ENCODE assay signal across 19 cellular contexts in genomic region chr7:69728299-69728698, GRCh38.
DNase-seq lines count a peak whose midpoint lies in the region; ATAC-seq and TF ChIP-seq lines count a peak whose summit lies in the region.
"Had no signal": no experiment of that assay in that cellular context is flagged by ENCODE, and none has a peak within 500 bp of the region (broad histone marks: within the 10 kb centered on the region; RNA-seq: fewer than 3 reads in every experiment).

No MANE protein-coding gene starts in this region.

- H3K9ac ChIP-seq in GM23248 = no peak overlapping the region

- CTCF ChIA-PET in AG04449 (lab: Yijun Ruan, JAX) = no interaction called here

- peak; percentile 38 for DNase-seq in AG04449 (ENCODE audit: low read depth, low spot score)
- DNase-seq in GM23248 = peak; percentile 10
- DNase-seq in dedifferentiated amniotic fluid mesenchymal stem cell (ENCODE audit: extremely low spot score) = peak; percentile 57
- no peak for DNase-seq in osteocyte (ENCODE audit: extremely low spot score, unreplicated experiment)
- no peak for DNase-seq in activated CD4-positive, alpha-beta T cell treated with anti-CD3 and anti-CD28 coated beads, Interleukin-2, amount 10 ng/mL, durations not matched to agents 24 days and 14 days
- no peak for DNase-seq in GF-D8 (lab: John Stamatoyannopoulos, UW)
- no peak for DNase-seq in psoas muscle
- DNase-seq: DMS 273 treated with DMSO at 0.1 percent for 48 hours, Karpas-422, MM.1S, NCI-H1105 treated with DMSO at 0.1 percent for 48 hours, NCI-H187 treated with DMSO at 0.1 percent for 48 hours, NCI-H2171, NCI-H446 treated with DMSO at 0.1 percent for 48 hours, NCI-H748 treated with DMSO at 0.1 percent for 48 hours had no signal

- in situ Hi-C loops in GM23248 (cut with MboI) = no loop called here

- H3K9me3 ChIP-seq in GM23248 (ENCODE audit: low read depth) = no peaks in the 10 kb centered on the region
- H3K9me3 ChIP-seq in psoas muscle = no peaks in the 10 kb centered on the region
- H3K9me3 ChIP-seq: HAP-1 had no signal

- no peaks in the 10 kb centered on the region for H3K27me3 ChIP-seq in GM23248 (replicated peaks; ENCODE audit: insufficient read depth)
- H3K27me3 ChIP-seq in psoas muscle (ENCODE audit: insufficient read depth in 3 of 3, low read length in 2 of 3) = no peaks in the 10 kb centered on the region

- no peak overlapping the region for H3K27ac ChIP-seq in GM23248
- H3K27ac ChIP-seq in psoas muscle = no peak overlapping the region

- no peak overlapping the region for H2AFZ ChIP-seq in GM23248

- WGBS in GM23248 (ENCODE audit: low coverage in 1 of 2, low lambda C conversion rate in 2 of 2, missing lambda C conversion rate in 2 of 2), 2 experiments = 68 to 75% methylated on average over 3 of the region's 3 CpGs
- WGBS in psoas muscle, 3 donors = 71 to 80% (median 80%) methylated on average over 3 of the region's 3 CpGs

- peak overlapping the region; percentile 55 for H3K4me3 Mint-ChIP-seq in osteocyte (ENCODE audit: unreplicated experiment)
- no peak overlapping the region for H3K4me3 Mint-ChIP-seq in activated CD4-positive, alpha-beta T cell treated with anti-CD3 and anti-CD28 coated beads, Interleukin-2, amount 10 ng/mL, durations not matched to agents 24 days and 14 days
- H3K4me3 Mint-ChIP-seq: B cell had no signal

- no peaks in the 10 kb centered on the region for H3K9me2 ChIP-seq in GM23248 (ENCODE audit: insufficient read depth)

- H4K20me1 ChIP-seq in GM23248 (ENCODE audit: insufficient read depth) = no peaks in the 10 kb centered on the region

- peaks cover 3% of the 10 kb centered on the region for H3K36me3 Mint-ChIP-seq in osteocyte (ENCODE audit: unreplicated experiment)
- no peaks in the 10 kb centered on the region for H3K36me3 Mint-ChIP-seq in activated CD4-positive, alpha-beta T cell treated with anti-CD3 and anti-CD28 coated beads, Interleukin-2, amount 10 ng/mL, durations not matched to agents 24 days and 14 days (ENCODE audit: low read depth)

- no peaks in the 10 kb centered on the region for H3F3A ChIP-seq in GM23248 (ENCODE audit: insufficient read depth)

- peak overlapping the region; percentile 52 for H3K27ac Mint-ChIP-seq in osteocyte (ENCODE audit: unreplicated experiment)
- no peak overlapping the region for H3K27ac Mint-ChIP-seq in activated CD4-positive, alpha-beta T cell treated with anti-CD3 and anti-CD28 coated beads, Interleukin-2, amount 10 ng/mL, durations not matched to agents 24 days and 14 days
- H3K27ac Mint-ChIP-seq: B cell had no signal

- no peaks in the 10 kb centered on the region for H3K27me3 Mint-ChIP-seq in osteocyte (ENCODE audit: unreplicated experiment)
- no peaks in the 10 kb centered on the region for H3K27me3 Mint-ChIP-seq in activated CD4-positive, alpha-beta T cell treated with anti-CD3 and anti-CD28 coated beads, Interleukin-2, amount 10 ng/mL, durations not matched to agents 24 days and 14 days
- H3K27me3 Mint-ChIP-seq: B cell had no signal

- H3K4me2 ChIP-seq in GM23248 (ENCODE audit: unreplicated experiment) = no peak overlapping the region

- TF ChIP-seq CTCF in AG04449 (IDR thresholded peaks at IDR 0.05; ENCODE audit: insufficient read depth, low read length, missing control alignments) (no peak), osteocyte (IDR thresholded peaks at IDR 0.05) (no peak), psoas muscle (IDR thresholded peaks at IDR 0.05) (no peak)

- H3K9me3 Mint-ChIP-seq in osteocyte (ENCODE audit: unreplicated experiment) = peaks cover 6% of the 10 kb centered on the region
- H3K9me3 Mint-ChIP-seq in activated CD4-positive, alpha-beta T cell treated with anti-CD3 and anti-CD28 coated beads, Interleukin-2, amount 10 ng/mL, durations not matched to agents 24 days and 14 days = no peaks in the 10 kb centered on the region

- POLR2A ChIA-PET in AG04449 (lab: Yijun Ruan, JAX) = interaction anchor here (0.6 kb wide), 1 partner anchor 20 kb away, joined by 3 read pairs; no protein-coding TSS in a partner anchor

- no peak overlapping the region for H3K4me3 ChIP-seq in AG04449 (ENCODE audit: low read depth, low read length)
- H3K4me3 ChIP-seq in GM23248 = no peak overlapping the region
- no peak overlapping the region for H3K4me3 ChIP-seq in psoas muscle
- H3K4me3 ChIP-seq: GM12878, HAP-1 had no signal

- H3K36me3 ChIP-seq in GM23248 (ENCODE audit: low read depth) = no peaks in the 10 kb centered on the region
- no peaks in the 10 kb centered on the region for H3K36me3 ChIP-seq in psoas muscle (ENCODE audit: insufficient read depth in 1 of 2, low read depth in 1 of 2)
- H3K36me3 ChIP-seq: HAP-1 had no signal

- H3K4me1 ChIP-seq in GM23248 (ENCODE audit: insufficient read depth) = no peaks in the 10 kb centered on the region
- H3K4me1 ChIP-seq in psoas muscle = no peaks in the 10 kb centered on the region

- ATAC-seq in psoas muscle (no peak), HG03432 (IDR thresholded peaks at IDR 0.05; ENCODE audit: unreplicated experiment) (no peak)
- ATAC-seq: GM12878 had no signal

- no peaks in the 10 kb centered on the region for H3K79me2 ChIP-seq in GM23248 (ENCODE audit: insufficient read depth)

- peaks cover 33% of the 10 kb centered on the region for H3K4me1 Mint-ChIP-seq in osteocyte (ENCODE audit: unreplicated experiment)
- no peaks in the 10 kb centered on the region for H3K4me1 Mint-ChIP-seq in activated CD4-positive, alpha-beta T cell treated with anti-CD3 and anti-CD28 coated beads, Interleukin-2, amount 10 ng/mL, durations not matched to agents 24 days and 14 days

- intact Hi-C loops in activated CD4-positive, alpha-beta T cell treated with anti-CD3 and anti-CD28 coated beads, Interleukin-2, amount 10 ng/mL, durations not matched to agents 24 days and 14 days (cut with micrococcal nuclease) = no loop called here
- intact Hi-C loops in psoas muscle (cut with DNase I) = no loop called here

Comparison
In these comparisons a context has a peak if more than half of its experiments do, and no peak if none do; other contexts are left out.
1. DNase-seq: peak in AG04449 (single experiment), GM23248 (single experiment) and dedifferentiated amniotic fluid mesenchymal stem cell (single experiment); none in osteocyte (single experiment), activated CD4-positive, alpha-beta T cell treated with anti-CD3 and anti-CD28 coated beads, Interleukin-2, amount 10 ng/mL, durations not matched to agents 24 days and 14 days (single experiment), GF-D8 (single experiment) and psoas muscle (0 of 2).